Comparison of ENCODE assay signal across 10 cellular contexts in genomic region chr2:27954261-27954673, GRCh38.
DNase-seq lines count a peak whose midpoint lies in the region; ATAC-seq and TF ChIP-seq lines count a peak whose summit lies in the region.
"Had no signal": no experiment of that assay in that cellular context is flagged by ENCODE, and none has a peak within 500 bp of the region (broad histone marks: within the 10 kb centered on the region; RNA-seq: fewer than 3 reads in every experiment).

No MANE protein-coding gene starts in this region.

- POLR2A ChIA-PET in CD4-positive, alpha-beta memory T cell (lab: Charles Lee; ENCODE audit: partially characterized antibody) = interaction anchor here (1.3 to 1.7 kb wide), 2 partner anchors 12 to 28 kb away, joined by 3 to 6 read pairs; no protein-coding TSS in a partner anchor
- POLR2A ChIA-PET in Panc1 (lab: Charles Lee) = no interaction called here

- WGBS in lower leg skin, 2 donors = 49 to 64% methylated on average over 3 of the region's 3 CpGs

- H3K27ac ChIP-seq in CD4-positive, alpha-beta memory T cell (ENCODE audit: low read depth, low read length) = no peak overlapping the region
- H3K27ac ChIP-seq in Panc1 (ENCODE audit: low read length) = peak overlapping the region; percentile 74

- H3K4me3 Mint-ChIP-seq in CD4-positive, alpha-beta memory T cell = peak overlapping the region in 4 of 8 donors; percentile 9 to 82 (median 30)
- peak overlapping the region in 1 of 2 donors; percentile 59 for H3K4me3 Mint-ChIP-seq in effector memory CD8-positive, alpha-beta T cell

- BruUV-seq in Panc1 (replicated peaks; lab: Mats Ljungman, UMichigan) = no TSS peak

- CTCF ChIA-PET in CD4-positive, alpha-beta memory T cell (lab: Charles Lee; ENCODE audit: partially characterized antibody) = no interaction called here
- CTCF ChIA-PET in Panc1 (lab: Charles Lee) = interaction anchor here (0.5 kb wide), 1 partner anchor 338 kb away, joined by 3 read pairs; no protein-coding TSS in a partner anchor

- H3K27me3 Mint-ChIP-seq in CD4-positive, alpha-beta memory T cell = no peaks in the 10 kb centered on the region
- H3K27me3 Mint-ChIP-seq in effector memory CD8-positive, alpha-beta T cell = no peaks in the 10 kb centered on the region

- ATAC-seq in Panc1 (peak; percentile 85), HG03097 (IDR thresholded peaks at IDR 0.05; ENCODE audit: low FRiP score, unreplicated experiment) (no peak), GM19455 (IDR thresholded peaks at IDR 0.05; ENCODE audit: unreplicated experiment) (no peak)
- no peak for ATAC-seq in effector memory CD8-positive, alpha-beta T cell (replicated peaks)

- peaks cover 0 to 2% (median 0%) of the 10 kb centered on the region in 8 donors for H3K9me3 Mint-ChIP-seq in CD4-positive, alpha-beta memory T cell
- H3K9me3 Mint-ChIP-seq in effector memory CD8-positive, alpha-beta T cell = no peaks in the 10 kb centered on the region

- H3K27me3 ChIP-seq in CD4-positive, alpha-beta memory T cell (ENCODE audit: insufficient read depth, low read length) = no peaks in the 10 kb centered on the region
- H3K27me3 ChIP-seq in Panc1 (ENCODE audit: control insufficient read depth, insufficient read depth, low read length) = no peaks in the 10 kb centered on the region
- H3K27me3 ChIP-seq: right lobe of liver had no signal

- H3K9me3 ChIP-seq in CD4-positive, alpha-beta memory T cell (ENCODE audit: control insufficient read depth in 1 of 2, low read length in 2 of 2) = no peaks in the 10 kb centered on the region
- H3K9me3 ChIP-seq in Panc1 (ENCODE audit: control insufficient read depth, insufficient read depth, low read depth, low read length) = peaks cover 5% of the 10 kb centered on the region; the same call in 1 of the 2 replicates
- H3K9me3 ChIP-seq: right lobe of liver had no signal

- peaks cover 44% of the 10 kb centered on the region for H3K4me1 ChIP-seq in CD4-positive, alpha-beta memory T cell (ENCODE audit: insufficient read depth, low read length)
- H3K4me1 ChIP-seq in Panc1 (ENCODE audit: control insufficient read depth, insufficient read depth, low read length) = peaks cover 20% of the 10 kb centered on the region

- no peak overlapping the region for H3K4me3 ChIP-seq in CD4-positive, alpha-beta memory T cell (ENCODE audit: low read length in 2 of 2)
- H3K4me3 ChIP-seq in Panc1 (ENCODE audit: low read depth in 2 of 2, low read length in 2 of 2) (peak overlapping the region in 1 of 2 experiments; percentile 14; a peak in 2 of 4 replicates), lower leg skin (ENCODE audit: low read depth, poor library complexity, severe bottlenecking) (no peak overlapping the region)
- H3K4me3 ChIP-seq: right lobe of liver had no signal

- no peak for DNase-seq in CD4-positive, alpha-beta memory T cell
- DNase-seq in Panc1 (ENCODE audit: low read depth, low spot score) (peak; percentile 73), posterior cingulate gyrus (peak in 7 of 10 donors; percentile 21 to 87 (median 47)), NCI-H2227 (lab: John Stamatoyannopoulos, UW; ENCODE audit: unreplicated experiment) (no peak), lower leg skin (ENCODE audit: low spot score in 2 of 2) (no peak)
- no peak for DNase-seq in effector memory CD8-positive, alpha-beta T cell
- DNase-seq: activated CD4-positive, alpha-beta T cell treated with anti-CD3 and anti-CD28 coated beads for 1 hour; right lobe of liver had no signal

- peak overlapping the region in 4 of 7 donors; percentile 57 to 79 (median 72) for H3K27ac Mint-ChIP-seq in CD4-positive, alpha-beta memory T cell
- H3K27ac Mint-ChIP-seq in effector memory CD8-positive, alpha-beta T cell = peak overlapping the region; percentile 68 to 90

- intact Hi-C loops in CD4-positive, alpha-beta memory T cell (cut with micrococcal nuclease) = no loop called here
- intact Hi-C loops in Panc1 (cut with micrococcal nuclease; ENCODE audit: unreplicated experiment) (loop anchor here (10.0 kb wide), 1 partner anchor 441 kb away; the partner anchor contains the start of gene FOSL2), posterior cingulate gyrus (cut with DNase I) (loop anchor here (10.0 kb wide), 1 partner anchor 441 kb away; the partner anchor contains the start of gene FOSL2), lower leg skin (cut with DNase I; ENCODE audit: low total_unique reads) (no loop called here)

- peaks cover 42 to 81% (median 62%) of the 10 kb centered on the region in 4 donors for H3K4me1 Mint-ChIP-seq in CD4-positive, alpha-beta memory T cell
- peaks cover 34 to 48% of the 10 kb centered on the region in 2 donors for H3K4me1 Mint-ChIP-seq in effector memory CD8-positive, alpha-beta T cell (ENCODE audit: low read depth in 2 of 2)

- TF ChIP-seq CTCF in Panc1 (IDR thresholded peaks at IDR 0.05) = no peak
- TF ChIP-seq CTCF in lower leg skin (IDR thresholded peaks at IDR 0.05) = no peak

- H3K36me3 ChIP-seq in CD4-positive, alpha-beta memory T cell (ENCODE audit: insufficient read depth, low read length) = no peaks in the 10 kb centered on the region
- H3K36me3 ChIP-seq in Panc1 (ENCODE audit: control insufficient read depth, insufficient read depth, low read length) = no peaks in the 10 kb centered on the region
- H3K36me3 ChIP-seq: right lobe of liver had no signal

- TF ChIP-seq POLR2A in lower leg skin (IDR thresholded peaks at IDR 0.05) = no peak

- peaks cover 0 to 7% of the 10 kb centered on the region in 2 donors for H3K36me3 Mint-ChIP-seq in CD4-positive, alpha-beta memory T cell
- H3K36me3 Mint-ChIP-seq in effector memory CD8-positive, alpha-beta T cell (ENCODE audit: insufficient read depth) = no peaks in the 10 kb centered on the region

- in situ Hi-C loops in Panc1 (cut with HindIII; ENCODE audit: low pct_unique_long_range_greater_than_20kb, low sequenced_read_pairs) = no loop called here

Comparison
In these comparisons a context has a peak if more than half of its experiments do, and no peak if none do; other contexts are left out.
1. DNase-seq: peak in Panc1 (single experiment) and posterior cingulate gyrus (7 of 10); none in CD4-positive, alpha-beta memory T cell (0 of 5), effector memory CD8-positive, alpha-beta T cell (0 of 3), NCI-H2227 (single experiment) and lower leg skin (0 of 2).
2. intact Hi-C loops: an anchor here in Panc1 (10.0 kb wide) and posterior cingulate gyrus (10.0 kb wide); none called in CD4-positive, alpha-beta memory T cell and lower leg skin.